In the genomic region with DNA sequence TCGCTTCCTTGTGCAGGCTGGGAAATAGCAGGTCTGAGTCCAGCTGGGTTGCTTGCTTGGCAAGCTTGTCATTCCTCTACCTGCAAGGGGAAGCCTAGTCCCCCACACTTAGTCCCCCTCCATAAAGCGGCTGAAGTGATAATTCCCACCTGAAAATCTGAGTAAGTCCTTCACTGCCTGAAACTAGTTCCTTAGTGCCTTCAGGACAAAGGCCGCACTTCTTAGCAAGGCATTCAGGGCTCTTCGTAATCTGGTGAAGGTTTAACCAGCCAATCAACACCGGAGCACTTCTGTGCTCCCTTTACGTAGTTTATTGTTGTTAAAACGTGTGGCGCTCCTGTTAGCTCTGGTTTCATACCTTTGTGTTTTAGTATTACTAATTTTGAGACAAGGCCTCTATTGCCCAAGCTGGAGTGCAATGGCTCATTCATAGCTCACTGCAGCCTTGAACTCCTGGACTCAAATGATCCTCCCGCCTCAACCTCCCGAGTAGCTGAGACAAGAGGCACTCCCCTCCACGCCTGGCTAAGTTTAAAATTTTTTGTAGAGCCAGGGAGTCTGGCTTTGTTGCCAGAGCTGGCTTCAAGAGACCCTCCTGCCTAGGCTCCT, we compare ENCODE assay signal across 8 cellular contexts. TPM values are rescaled to one million over a fixed set of nuclear protein-coding genes. Genes with fewer than 3 reads are reported as not detected.
DNase-seq lines count a peak whose midpoint lies in the region; ATAC-seq and TF ChIP-seq lines count a peak whose summit lies in the region.

No MANE protein-coding gene starts in this region.

- H3K4me3 ChIP-seq in Panc1 (ENCODE audit: low read depth in 2 of 2, low read length in 2 of 2) (peak overlapping the region; percentile 80 to 83), fibroblast of lung (replicated peaks in 1 of 4; ENCODE audit: control extremely low read depth in 1 of 4, insufficient read depth in 1 of 4, low read depth in 3 of 4, low read length in 4 of 4) (peak overlapping the region; percentile 82 to 99 (median 97)), retinal pigment epithelial cell (ENCODE audit: low read length) (peak overlapping the region; percentile 83)

- H3K27ac ChIP-seq in Panc1 (ENCODE audit: low read length) (peak overlapping the region; percentile 86), fibroblast of lung (ENCODE audit: insufficient read depth, low read length) (peak overlapping the region; percentile 97)

- TF ChIP-seq CTCF in Panc1 (IDR thresholded peaks at IDR 0.05), result no peak
- TF ChIP-seq CTCF in fibroblast of lung (conservative IDR thresholded peaks at IDR 0.05 in 1 of 2, IDR thresholded peaks at IDR 0.05 in 1 of 2; ENCODE audit: low read depth in 1 of 2, low read length in 2 of 2), result no peak
- TF ChIP-seq CTCF in retinal pigment epithelial cell (conservative IDR thresholded peaks at IDR 0.05; ENCODE audit: low read depth, low read length), result no peak

- no peaks in the 10 kb centered on the region for H4K20me1 ChIP-seq in fibroblast of lung (ENCODE audit: control insufficient read depth, extremely low read depth, insufficient read depth, low read length)

- H3K9me3 ChIP-seq in Panc1 (ENCODE audit: control insufficient read depth, insufficient read depth, low read depth, low read length) (no peaks in the 10 kb centered on the region), fibroblast of lung (ENCODE audit: control insufficient read depth, insufficient read depth, low read depth, low read length) (no peaks in the 10 kb centered on the region)

- ATAC-seq in GM21528 (IDR thresholded peaks at IDR 0.05; ENCODE audit: low FRiP score, unreplicated experiment) (peak; percentile 6), Panc1 (no peak), GM19023 (IDR thresholded peaks at IDR 0.05; ENCODE audit: unreplicated experiment) (no peak)

- POLR2A ChIA-PET in Panc1 (lab: Charles Lee), result no interaction called here

- BruUV-seq in Panc1 (replicated peaks; lab: Mats Ljungman, UMichigan), result TSS peak; percentile 76

- H3K9ac ChIP-seq in fibroblast of lung (ENCODE audit: insufficient read depth, low read length), result peak overlapping the region; percentile 100

- H3K36me3 ChIP-seq in Panc1 (ENCODE audit: control insufficient read depth, insufficient read depth, low read length) (no peaks in the 10 kb centered on the region; the same call in 1 of the 2 replicates), fibroblast of lung (ENCODE audit: control insufficient read depth, insufficient read depth, low read length) (no peaks in the 10 kb centered on the region)

- peak overlapping the region; percentile 81 for H2AFZ ChIP-seq in fibroblast of lung (ENCODE audit: low read length)

- H3K4me1 ChIP-seq in Panc1 (ENCODE audit: control insufficient read depth, insufficient read depth, low read length) (no peaks in the 10 kb centered on the region), fibroblast of lung (ENCODE audit: control insufficient read depth, extremely low read depth, insufficient read depth, low read length) (peaks cover 6% of the 10 kb centered on the region)

- in situ Hi-C loops in Panc1 (cut with HindIII; ENCODE audit: low pct_unique_long_range_greater_than_20kb, low sequenced_read_pairs), result no loop called here

- H3K27me3 ChIP-seq in Panc1 (ENCODE audit: control insufficient read depth, insufficient read depth, low read length) (no peaks in the 10 kb centered on the region), fibroblast of lung (ENCODE audit: control insufficient read depth, insufficient read depth, low read length) (no peaks in the 10 kb centered on the region)

- intact Hi-C loops in Panc1 (cut with micrococcal nuclease; ENCODE audit: unreplicated experiment), result no loop called here

- peaks cover 29% of the 10 kb centered on the region for H3K79me2 ChIP-seq in fibroblast of lung (ENCODE audit: control insufficient read depth, insufficient read depth, low read length)

- peak overlapping the region; percentile 98 for H3K4me2 ChIP-seq in fibroblast of lung (ENCODE audit: extremely low read depth, insufficient read depth, low read length)

- CTCF ChIA-PET in Panc1 (lab: Charles Lee), result no interaction called here

- DNase-seq in Panc1 (ENCODE audit: low read depth, low spot score), result no peak
- peak in 1 of 2 donors; percentile 24 for DNase-seq in fibroblast of lung (ENCODE audit: low read depth in 2 of 2)
- DNase-seq in retinal pigment epithelial cell (ENCODE audit: low read depth), result no peak
- DNase-seq in SW 1271 (lab: John Stamatoyannopoulos, UW), result no peak
- no peak for DNase-seq in NCI-H2171 treated with DMSO at 0.1 percent for 48 hours (lab: John Stamatoyannopoulos, UW)
- no peak for DNase-seq in NCI-H2081 (lab: John Stamatoyannopoulos, UW)

RNA-seq across cellular contexts. Expression of gene PSKH1, which starts 0.8 kb away (rescaled TPM):
- total RNA-seq in Panc1 (2021; ENCODE audit: unreplicated experiment) (17.8 TPM), fibroblast of lung (11.8 and 13.4 TPM in 2 replicates)
- 22.7 TPM for polyA plus RNA-seq in Panc1 (2012; ENCODE audit: insufficient read length)
- 14.2 and 15.4 TPM in 2 replicates for polyA plus RNA-seq in fibroblast of lung
- 19.0 and 19.4 TPM in 2 replicates for polyA plus RNA-seq in fibroblast of lung (2012)
- polyA minus RNA-seq in fibroblast of lung (ENCODE audit: low replicate concordance), result 71.1 and 74.2 TPM in 2 replicates

RNA-seq across cellular contexts. Expression of gene NRN1L, which starts 9.2 kb away (rescaled TPM):
- total RNA-seq in Panc1 (2021; ENCODE audit: unreplicated experiment) (1.1 TPM), fibroblast of lung (0.17 TPM in 1 of 2 replicates, not detected in the other)
- 1.6 TPM for polyA plus RNA-seq in Panc1 (2012; ENCODE audit: insufficient read length)
- 0.09 and 0.10 TPM in 2 replicates for polyA plus RNA-seq in fibroblast of lung
- polyA plus RNA-seq in fibroblast of lung (2012), result 0.36 TPM in 1 of 2 replicates, not detected in the other
- not detected in 2 replicates for polyA minus RNA-seq in fibroblast of lung (ENCODE audit: low replicate concordance)

RNA-seq across cellular contexts. Expression of gene EDC4, which starts 21.0 kb away (rescaled TPM):
- total RNA-seq in Panc1 (2021; ENCODE audit: unreplicated experiment) (85.3 TPM), fibroblast of lung (38.0 and 49.4 TPM in 2 replicates)
- 80.8 TPM for polyA plus RNA-seq in Panc1 (2012; ENCODE audit: insufficient read length)
- polyA plus RNA-seq in fibroblast of lung, result 27.4 and 35.0 TPM in 2 replicates
- polyA plus RNA-seq in fibroblast of lung (2012), result 25.6 and 41.0 TPM in 2 replicates
- 195 and 406 TPM in 2 replicates for polyA minus RNA-seq in fibroblast of lung (ENCODE audit: low replicate concordance)

RNA-seq across cellular contexts. Expression of gene CTRL, which starts 37.8 kb away (rescaled TPM):
- total RNA-seq in Panc1 (2021; ENCODE audit: unreplicated experiment), result 2.0 TPM
- 1.9 TPM for polyA plus RNA-seq in Panc1 (2012; ENCODE audit: insufficient read length)
- 0.26 and 0.33 TPM in 2 replicates for total RNA-seq in fibroblast of lung
- 0.14 and 0.53 TPM in 2 replicates for polyA plus RNA-seq in fibroblast of lung
- polyA plus RNA-seq in fibroblast of lung (2012), result 0.24 and 0.41 TPM in 2 replicates
- 15.6 TPM in 1 of 2 replicates, not detected in the other for polyA minus RNA-seq in fibroblast of lung (ENCODE audit: low replicate concordance)

RNA-seq across cellular contexts. Expression of gene PSMB10, which starts 42.8 kb away (rescaled TPM):
- total RNA-seq in Panc1 (2021; ENCODE audit: unreplicated experiment), result 47.7 TPM
- polyA plus RNA-seq in Panc1 (2012; ENCODE audit: insufficient read length), result 80.8 TPM
- total RNA-seq in fibroblast of lung, result 53.2 and 66.9 TPM in 2 replicates
- polyA plus RNA-seq in fibroblast of lung, result 18.1 and 21.7 TPM in 2 replicates
- 75.0 and 77.6 TPM in 2 replicates for polyA plus RNA-seq in fibroblast of lung (2012)
- polyA minus RNA-seq in fibroblast of lung (ENCODE audit: low replicate concordance), result 20.7 and 24.4 TPM in 2 replicates
